ENCODE assay signal across 8 cellular contexts in genomic region chr6:118660218-118660569, GRCh38. TPM values are rescaled to one million over a fixed set of nuclear protein-coding genes. Genes with fewer than 3 reads are reported as not detected.
DNase-seq lines count a peak whose midpoint lies in the region; ATAC-seq lines count a peak whose summit lies in the region.

No MANE protein-coding gene starts in this region.

- no peaks in the 10 kb centered on the region for H3K9me3 Mint-ChIP-seq in naive thymus-derived CD8-positive, alpha-beta T cell

- peak; percentile 37 for DNase-seq in DMS153 treated with DMSO at 0.1 percent for 48 hours (lab: John Stamatoyannopoulos, UW; ENCODE audit: unreplicated experiment)
- DNase-seq in NCI-H2227 treated with DMSO at 0.1 percent for 48 hours (lab: John Stamatoyannopoulos, UW), result peak; percentile 83
- peak; percentile 76 for DNase-seq in activated CD8-positive, alpha-beta memory T cell treated with anti-CD3 and anti-CD28 coated beads, Interleukin-2, amount 50 U/mL, for 48 hours
- DNase-seq in naive thymus-derived CD8-positive, alpha-beta T cell, result peak; percentile 49 to 86 (median 77)
- DNase-seq in cerebellar nuclear complex (lab: John Stamatoyannopoulos, UW), result no peak
- no peak for DNase-seq in UCSD-AML1 (lab: John Stamatoyannopoulos, UW; ENCODE audit: unreplicated experiment)

- ATAC-seq in naive thymus-derived CD8-positive, alpha-beta T cell, result peak; percentile 79 to 84
- no peak for ATAC-seq in GM18498 (IDR thresholded peaks at IDR 0.05; ENCODE audit: unreplicated experiment)
- ATAC-seq in GM19328 (IDR thresholded peaks at IDR 0.05; ENCODE audit: unreplicated experiment), result no peak

- H3K27ac Mint-ChIP-seq in naive thymus-derived CD8-positive, alpha-beta T cell, result peak overlapping the region; percentile 75 to 92 (median 86)

- peak overlapping the region in 9 of 10 donors; percentile 2 to 76 (median 37) for H3K4me3 Mint-ChIP-seq in naive thymus-derived CD8-positive, alpha-beta T cell

- peaks cover 36 to 70% (median 65%) of the 10 kb centered on the region in 4 donors for H3K4me1 Mint-ChIP-seq in naive thymus-derived CD8-positive, alpha-beta T cell

- H3K27me3 Mint-ChIP-seq in naive thymus-derived CD8-positive, alpha-beta T cell, result no peaks in the 10 kb centered on the region

- peaks cover 4 to 26% (median 8%) of the 10 kb centered on the region in 3 donors for H3K36me3 Mint-ChIP-seq in naive thymus-derived CD8-positive, alpha-beta T cell

- POLR2A ChIA-PET in naive thymus-derived CD8-positive, alpha-beta T cell (lab: Charles Lee), result interaction anchor here (0.8 to 2.3 kb wide), 4 partner anchors 9 to 49 kb away, joined by 3 to 14 read pairs (median 4); partner anchors contain the start of gene CEP85L

RNA-seq across cellular contexts. Expression of gene CEP85L, which starts 8.8 kb away (rescaled TPM):
- total RNA-seq in naive thymus-derived CD8-positive, alpha-beta T cell, result 10 to 100 TPM; 70.9 to 73.6 TPM
- polyA plus RNA-seq in naive thymus-derived CD8-positive, alpha-beta T cell, result 10 to 100 TPM; 31.1 to 50.0 (median 47.5) TPM

Comparison
In these comparisons a context has a peak if more than half of its experiments do, and no peak if none do; other contexts are left out.
1. DNase-seq: peak in DMS153 treated with DMSO at 0.1 percent for 48 hours (single experiment), NCI-H2227 treated with DMSO at 0.1 percent for 48 hours (single experiment), activated CD8-positive, alpha-beta memory T cell treated with anti-CD3 and anti-CD28 coated beads, Interleukin-2, amount 50 U/mL, for 48 hours (single experiment) and naive thymus-derived CD8-positive, alpha-beta T cell (10 of 10); none in cerebellar nuclear complex (0 of 2) and UCSD-AML1 (single experiment).
2. ATAC-seq: peak in naive thymus-derived CD8-positive, alpha-beta T cell (2 of 2); none in GM18498 (single experiment) and GM19328 (single experiment).